In the genomic region with DNA sequence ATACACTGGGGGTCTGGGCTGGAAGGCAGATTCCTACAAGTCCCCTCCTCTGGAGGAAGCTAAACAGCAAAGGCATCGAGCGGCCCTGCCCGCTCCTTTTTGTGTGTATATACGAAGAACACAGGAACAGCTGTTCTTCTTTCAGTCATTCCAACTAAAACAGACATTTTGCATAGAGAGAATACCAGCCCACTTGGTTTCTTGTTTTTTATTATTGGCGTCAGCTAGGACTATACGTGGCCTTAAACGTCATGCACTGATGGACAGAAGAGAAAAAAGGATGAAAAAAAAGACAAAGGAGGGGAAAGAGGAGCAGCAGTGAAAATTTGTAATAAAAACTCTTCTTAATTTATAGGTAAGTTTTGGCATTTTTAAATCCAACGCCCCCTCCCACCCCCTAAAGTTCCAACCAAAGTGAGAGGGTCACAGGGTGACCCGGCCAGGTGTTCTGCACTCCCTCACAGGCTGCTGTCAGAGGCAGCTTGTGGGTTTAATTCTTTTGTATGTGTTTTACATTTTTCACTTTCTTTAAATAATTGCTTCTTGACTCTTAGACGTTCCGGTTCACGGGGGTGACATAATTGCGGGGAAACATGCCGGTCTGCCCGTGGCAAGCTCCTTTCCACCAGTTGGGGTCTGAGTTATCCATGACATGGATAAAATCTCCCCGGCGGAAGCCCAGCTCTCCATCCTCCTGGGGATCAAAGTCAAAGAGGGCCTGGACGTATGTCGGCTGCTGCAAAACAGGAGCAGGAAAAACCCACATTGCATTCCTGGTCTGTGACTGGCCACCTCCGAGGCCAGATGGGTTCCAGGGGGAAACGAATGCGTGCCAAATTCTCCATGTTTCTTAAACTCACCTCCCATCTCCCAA, we compare ENCODE assay signal across 1 cellular context.
TF ChIP-seq lines count a peak whose summit lies in the region.

No MANE protein-coding gene starts in this region.

TF ChIP-seq in SK-N-SH, 30 proteins besides CTCF, POLR2A, EP300 and RAD21 (continued from another document):
- TF ChIP-seq JUND (IDR thresholded peaks at IDR 0.05) (0 out of 2 replicates have a peak, but pooled peaks have one; percentile 41), TCF12 (IDR thresholded peaks at IDR 0.05) (peak; percentile 85), POLR2AphosphoS5 (IDR thresholded peaks at IDR 0.05; ENCODE audit: low read depth, low read length) (0 out of 2 replicates have a peak, but pooled peaks have one; percentile 55), NFIC (IDR thresholded peaks at IDR 0.05; ENCODE audit: borderline replicate concordance) (peak; percentile 82), SMC3 (IDR thresholded peaks at IDR 0.05; ENCODE audit: low read depth, low read length) (no peak), FOSL2 (IDR thresholded peaks at IDR 0.05; ENCODE audit: borderline replicate concordance, low read depth) (peak; percentile 63)
- TF ChIP-seq, protein P1, sequence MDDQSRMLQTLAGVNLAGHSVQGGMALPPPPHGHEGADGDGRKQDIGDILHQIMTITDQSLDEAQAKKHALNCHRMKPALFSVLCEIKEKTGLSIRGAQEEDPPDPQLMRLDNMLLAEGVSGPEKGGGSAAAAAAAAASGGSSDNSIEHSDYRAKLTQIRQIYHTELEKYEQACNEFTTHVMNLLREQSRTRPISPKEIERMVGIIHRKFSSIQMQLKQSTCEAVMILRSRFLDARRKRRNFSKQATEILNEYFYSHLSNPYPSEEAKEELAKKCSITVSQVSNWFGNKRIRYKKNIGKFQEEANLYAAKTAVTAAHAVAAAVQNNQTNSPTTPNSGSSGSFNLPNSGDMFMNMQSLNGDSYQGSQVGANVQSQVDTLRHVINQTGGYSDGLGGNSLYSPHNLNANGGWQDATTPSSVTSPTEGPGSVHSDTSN (IDR thresholded peaks at IDR 0.05), result peak; percentile 37; the same call in 1 of the 2 replicates
